23 cellular contexts compared by ENCODE assay signal in genomic region chr3:170437696-170438407, GRCh38. TPM values are rescaled to one million over a fixed set of nuclear protein-coding genes. Genes with fewer than 3 reads are reported as not detected.
A peak's percentile ranks its signal among the peaks of the same experiment; 100 is the strongest.
DNase-seq lines count a peak whose midpoint lies in the region; ATAC-seq and TF ChIP-seq lines count a peak whose summit lies in the region.
"Had no signal": no experiment of that assay in that cellular context is flagged by ENCODE, and none has a peak within 500 bp of the region (broad histone marks: within the 10 kb centered on the region; RNA-seq: fewer than 3 reads in every experiment).

No MANE protein-coding gene starts in this region.

- H3K4me1 ChIP-seq in HCT116 (ENCODE audit: control insufficient read depth in 1 of 2, insufficient read depth in 2 of 2, low read length in 2 of 2) (no peaks in the 10 kb centered on the region), trophoblast cell (ENCODE audit: control insufficient read depth in 1 of 2, insufficient read depth in 2 of 2, low read length in 2 of 2) (no peaks in the 10 kb centered on the region)
- H3K4me1 ChIP-seq: esophagus squamous epithelium, thyroid gland had no signal

- no peaks in the 10 kb centered on the region for H3K9me2 ChIP-seq in HCT116 (ENCODE audit: insufficient read depth)

- CTCF ChIA-PET in HCT116 (lab: Charles Lee) = interaction anchor here (0.6 kb wide), 1 partner anchor 24 kb away, joined by 3 read pairs; no protein-coding TSS in a partner anchor

- no peak overlapping the region for H2BK120ac ChIP-seq in trophoblast cell (ENCODE audit: insufficient read depth, low read length, poor library complexity)

- intact Hi-C loops in HCT116 (cut with micrococcal nuclease) (no loop called here), sciatic nerve (cut with DNase I) (no loop called here)

- TF ChIP-seq CTCF in HCT116 (IDR thresholded peaks at IDR 0.05 in 2 of 3, conservative IDR thresholded peaks at IDR 0.05 in 1 of 3; ENCODE audit: borderline replicate concordance in 1 of 3, insufficient read depth in 1 of 3, low read depth in 2 of 3, low read length in 2 of 3) (no peak), coronary artery (IDR thresholded peaks at IDR 0.05) (no peak)

- DNase-seq in HCT116 (ENCODE audit: low read depth, low spot score) (no peak), sciatic nerve (ENCODE audit: low spot score) (no peak), trophoblast cell (no peak), T1000 (lab: John Stamatoyannopoulos, UW) (no peak), coronary artery (ENCODE audit: low spot score) (no peak)
- DNase-seq: activated CD4-positive, alpha-beta T cell treated with anti-CD3 and anti-CD28 coated beads for 4 hours; activated T-cell treated with anti-CD3 and anti-CD28 coated beads, Interleukin-2, amount 50 U/mL, for 4 hours; effector memory CD4-positive, alpha-beta T cell; esophagus squamous epithelium; left cardiac atrium; MV-4-11; naive thymus-derived CD4-positive, alpha-beta T cell; NCI-H526; stimulated activated CD4-positive, alpha-beta T cell treated with anti-CD3 and anti-CD28 coated beads, Interleukin-12 subunit alpha, Interleukin-12 subunit beta, amount 100 ng/mL, for 4 hours; stimulated activated CD4-positive, alpha-beta T cell treated with anti-CD3 and anti-CD28 coated beads, Interleukin-4, amount 100 ng/mL, for 24 hours; stimulated activated naive B cell treated with anti-CD40 and anti-IgM and Interleukin-4, amounts not matched to agents 10 μg/mL and 1 μg/mL and 100 μg/mL, for 72 hours; T-helper 17 cell; thyroid gland had no signal

- RAD21 ChIA-PET in HCT116 (lab: Charles Lee; ENCODE audit: low non-redundant PET in 1 of 2, low total read pairs in 2 of 2, uncharacterized antibody in 2 of 2, unreplicated experiment in 2 of 2) = no interaction called here

- H3K4me3 ChIP-seq in HCT116 (replicated peaks in 1 of 2; ENCODE audit: low read depth in 1 of 2, low read length in 2 of 2) (no peak overlapping the region), trophoblast cell (ENCODE audit: low read depth, low read length) (no peak overlapping the region), coronary artery (no peak overlapping the region)
- H3K4me3 ChIP-seq: esophagus squamous epithelium, thyroid gland had no signal

- no peaks in the 10 kb centered on the region for H3K9me3 ChIP-seq in HCT116 (ENCODE audit: control insufficient read depth in 1 of 2, insufficient read depth in 1 of 2, low read depth in 1 of 2, low read length in 2 of 2)
- H3K9me3 ChIP-seq in trophoblast cell (ENCODE audit: insufficient read depth, low read depth, low read length) = no peaks in the 10 kb centered on the region
- H3K9me3 ChIP-seq: esophagus squamous epithelium, thyroid gland had no signal

- 0 out of 2 replicates have a peak, but pooled peaks have one; percentile 27 for ATAC-seq in HCT116
- ATAC-seq in sciatic nerve = peak; percentile 18
- ATAC-seq in GM19455 (IDR thresholded peaks at IDR 0.05; ENCODE audit: unreplicated experiment) = no peak
- ATAC-seq: activated T-cell treated with anti-CD3 and anti-CD28 coated beads, Interleukin-2, amount 50 U/mL, for 4 hours; left cardiac atrium; naive thymus-derived CD4-positive, alpha-beta T cell; stimulated activated naive B cell treated with anti-CD40 and anti-IgM and Interleukin-4, amounts not matched to agents 10 μg/mL and 1 μg/mL and 100 μg/mL, for 72 hours; T-helper 17 cell had no signal

- no peak overlapping the region for H4K12ac ChIP-seq in trophoblast cell (ENCODE audit: low read depth, low read length)

- H3K27ac ChIP-seq in HCT116 (ENCODE audit: low read depth, low read length) (no peak overlapping the region), cingulate gyrus (ENCODE audit: low read depth, low read length) (peak overlapping the region; percentile 76), layer of hippocampus (ENCODE audit: low read depth, low read length) (peak overlapping the region; percentile 60), trophoblast cell (ENCODE audit: low read depth, low read length) (no peak overlapping the region), coronary artery (no peak overlapping the region)
- H3K27ac ChIP-seq: C4-2B, esophagus squamous epithelium, KMS-11, thyroid gland had no signal

- no peak overlapping the region for H4K91ac ChIP-seq in trophoblast cell (ENCODE audit: low read depth, low read length)

- no peak overlapping the region for H3K4ac ChIP-seq in trophoblast cell (ENCODE audit: low read depth, low read length)

- H3K4me2 ChIP-seq in HCT116 (ENCODE audit: low read length) = no peak overlapping the region
- no peak overlapping the region for H3K4me2 ChIP-seq in trophoblast cell (ENCODE audit: low read length)
- H3K4me2 ChIP-seq: KMS-11 had no signal

- TF ChIP-seq RAD21 in HCT116 (IDR thresholded peaks at IDR 0.05; ENCODE audit: low read depth) = no peak

- no peak overlapping the region for H4K8ac ChIP-seq in trophoblast cell (ENCODE audit: low read depth, low read length)

- POLR2A ChIA-PET in HCT116 (lab: Charles Lee) = no interaction called here

- no peak overlapping the region for H3K18ac ChIP-seq in trophoblast cell (ENCODE audit: low read length)

- H3K27me3 ChIP-seq in HCT116 (ENCODE audit: insufficient read depth, low read length) (no peaks in the 10 kb centered on the region), layer of hippocampus (ENCODE audit: control insufficient read depth, insufficient read depth, low read length) (no peaks in the 10 kb centered on the region), trophoblast cell (ENCODE audit: insufficient read depth, low read length) (no peaks in the 10 kb centered on the region)
- H3K27me3 ChIP-seq: thyroid gland had no signal

- H3K79me2 ChIP-seq in HCT116 (ENCODE audit: insufficient read depth, low read length) (no peaks in the 10 kb centered on the region), trophoblast cell (ENCODE audit: control insufficient read depth, insufficient read depth, low read length, poor library complexity) (no peaks in the 10 kb centered on the region)

- no peaks in the 10 kb centered on the region for H3K79me1 ChIP-seq in trophoblast cell (ENCODE audit: low read length)

- no CpG with 5 or more reads among the region's 10 CpGs for WGBS in trophoblast cell (ENCODE audit: extremely low coverage, insufficient coverage, insufficient read length)

- H3K23ac ChIP-seq in trophoblast cell (ENCODE audit: low read length) = no peak overlapping the region

- H4K20me1 ChIP-seq in HCT116 (ENCODE audit: insufficient read depth) = no peaks in the 10 kb centered on the region

- no peak overlapping the region for H2BK12ac ChIP-seq in trophoblast cell (ENCODE audit: low read length)

- H3K9ac ChIP-seq in HCT116 (ENCODE audit: low read length) (no peak overlapping the region), trophoblast cell (ENCODE audit: low read length) (no peak overlapping the region)
- H3K9ac ChIP-seq: KMS-11 had no signal

- no peak overlapping the region for H2BK5ac ChIP-seq in trophoblast cell (ENCODE audit: low read depth, low read length, poor library complexity)

- BruUV-seq in HCT116 (replicated peaks; lab: Mats Ljungman, UMichigan) = no TSS peak

- no peak overlapping the region for H3K14ac ChIP-seq in trophoblast cell (ENCODE audit: low read length)

- H3K36me3 ChIP-seq in HCT116 (ENCODE audit: control insufficient read depth in 1 of 2, insufficient read depth in 2 of 2, low read length in 2 of 2) (no peaks in the 10 kb centered on the region), trophoblast cell (ENCODE audit: control insufficient read depth in 1 of 2, insufficient read depth in 2 of 2, low read length in 2 of 2) (no peaks in the 10 kb centered on the region)
- H3K36me3 ChIP-seq: esophagus squamous epithelium, thyroid gland had no signal

- H2AFZ ChIP-seq in HCT116 (ENCODE audit: low read depth, low read length, poor library complexity, severe bottlenecking) (no peak overlapping the region), trophoblast cell (ENCODE audit: insufficient read depth, low read length, poor library complexity) (no peak overlapping the region)

- TF ChIP-seq POLR2A in HCT116 (IDR thresholded peaks at IDR 0.05; ENCODE audit: borderline replicate concordance, extremely low read depth, insufficient read depth, insufficient read length) = no peak

- no peak overlapping the region for H2AK5ac ChIP-seq in trophoblast cell (ENCODE audit: low read length)

TF ChIP-seq in HCT116, 20 proteins besides CTCF, POLR2A, EP300 and RAD21 (continues in another document):
- TF ChIP-seq EGR1 (IDR thresholded peaks at IDR 0.05; ENCODE audit: low read depth) (no peak), TCF7L2 (IDR thresholded peaks at IDR 0.05; ENCODE audit: borderline replicate concordance, extremely low read depth, insufficient read depth, insufficient read length) (no peak), EZH2phosphoT487 (IDR thresholded peaks at IDR 0.05; ENCODE audit: borderline replicate concordance) (no peak), SP1 (IDR thresholded peaks at IDR 0.05; ENCODE audit: low read depth) (no peak), ZNF274 (IDR thresholded peaks at IDR 0.05; ENCODE audit: low read depth, low read length) (no peak), ATF3 (IDR thresholded peaks at IDR 0.05) (no peak), ZBTB33 (IDR thresholded peaks at IDR 0.05; ENCODE audit: extremely low read depth, insufficient replicate concordance, low read length) (no peak), JUND (IDR thresholded peaks at IDR 0.05) (no peak), ZFX (IDR thresholded peaks at IDR 0.05) (no peak), CEBPB (IDR thresholded peaks at IDR 0.05; ENCODE audit: low read depth) (no peak), EZH2 (IDR thresholded peaks at IDR 0.05) (no peak)

RNA-seq across cellular contexts. Expression of gene CLDN11, which starts 19.2 kb away (rescaled TPM):
- total RNA-seq in HCT116 (2021; ENCODE audit: unreplicated experiment) (0.22 TPM), sciatic nerve (88.2 TPM)
- not detected in 2 replicates for polyA plus RNA-seq in HCT116 (2012)
- 0.27 and 0.35 TPM in 2 replicates for polyA plus RNA-seq in trophoblast cell (2013)
- total RNA-seq: naive thymus-derived CD4-positive, alpha-beta T cell; T-helper 17 cell had no signal
- polyA plus RNA-seq: naive thymus-derived CD4-positive, alpha-beta T cell had no signal

Comparison
In these comparisons a context has a peak if more than half of its experiments do, and no peak if none do; other contexts are left out.
1. H3K27ac ChIP-seq: peak in cingulate gyrus (single experiment) and layer of hippocampus (single experiment); none in HCT116 (single experiment), trophoblast cell (single experiment) and coronary artery (0 of 2).
2. RNA of gene CLDN11, which starts 19.2 kb away (total RNA-seq): 88.2 TPM in sciatic nerve (single experiment); 0.22 TPM in HCT116 (single experiment); every median in the first group is over 10 times any median in the second.